8 cellular contexts compared by ENCODE assay signal in the genomic region with DNA sequence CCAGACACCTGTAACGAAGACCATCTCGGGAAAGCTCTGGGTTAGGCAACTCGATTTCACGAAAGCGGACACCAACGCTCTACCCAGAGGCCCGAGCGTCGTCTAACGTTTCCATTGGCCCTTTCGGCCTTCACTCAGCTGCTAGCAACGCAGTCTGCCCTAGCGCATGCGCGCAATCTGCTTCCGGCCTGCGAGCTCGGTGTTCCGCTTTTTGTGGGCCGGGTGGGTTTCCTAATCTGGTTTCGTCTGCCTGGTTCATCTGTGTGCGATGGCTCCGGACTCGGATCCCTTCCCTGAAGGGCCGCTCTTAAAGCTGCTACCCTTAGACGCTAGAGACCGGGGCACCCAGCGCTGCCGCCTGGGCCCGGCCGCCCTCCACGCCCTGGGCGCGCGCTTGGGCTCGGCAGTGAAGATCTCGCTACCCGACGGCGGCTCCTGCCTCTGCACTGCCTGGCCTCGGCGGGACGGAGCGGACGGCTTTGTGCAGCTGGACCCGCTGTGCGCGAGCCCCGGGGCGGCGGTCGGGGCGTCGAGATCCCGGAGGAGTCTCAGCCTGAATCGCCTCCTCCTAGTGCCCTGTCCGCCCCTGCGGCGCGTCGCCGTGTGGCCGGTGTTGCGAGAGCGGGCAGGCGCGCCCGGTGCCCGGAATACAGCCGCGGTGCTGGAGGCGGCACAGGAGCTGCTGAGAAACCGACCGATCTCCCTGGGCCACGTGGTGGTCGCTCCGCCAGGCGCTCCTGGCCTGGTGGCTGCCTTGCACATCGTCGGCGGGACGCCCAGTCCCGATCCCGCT. TPM values are rescaled to one million over a fixed set of nuclear protein-coding genes. Genes with fewer than 3 reads are reported as not detected.
DNase-seq lines count a peak whose midpoint lies in the region; ATAC-seq and TF ChIP-seq lines count a peak whose summit lies in the region.

No MANE protein-coding gene starts in this region.

- no peaks in the 10 kb centered on the region; the same call in 1 of the 2 replicates for H3K9me3 ChIP-seq in AG04450 (ENCODE audit: control insufficient read depth, insufficient read depth, low read length)
- no peaks in the 10 kb centered on the region for H3K9me3 ChIP-seq in WERI-Rb-1 (ENCODE audit: severe bottlenecking)
- H3K9me3 ChIP-seq in mammary epithelial cell (replicated peaks; ENCODE audit: insufficient read depth, low read length), result no peaks in the 10 kb centered on the region

- peak overlapping the region; percentile 87 for H3K4me3 ChIP-seq in AG04450 (ENCODE audit: low read depth, low read length)
- H3K4me3 ChIP-seq in WERI-Rb-1 (ENCODE audit: low read depth, low read length), result peak overlapping the region; percentile 88
- peak overlapping the region; percentile 79 to 99 (median 96) for H3K4me3 ChIP-seq in mammary epithelial cell (replicated peaks in 1 of 3; ENCODE audit: insufficient read depth in 1 of 3, low read depth in 2 of 3, low read length in 3 of 3)
- H3K4me3 ChIP-seq in skin epidermis, result peak overlapping the region; percentile 72 to 99 (median 91)

- H3K27me3 ChIP-seq in AG04450 (ENCODE audit: control insufficient read depth, insufficient read depth, low read length), result peaks cover 3% of the 10 kb centered on the region
- H3K27me3 ChIP-seq in WERI-Rb-1 (ENCODE audit: insufficient read depth, low read depth, severe bottlenecking), result no peaks in the 10 kb centered on the region
- no peaks in the 10 kb centered on the region for H3K27me3 ChIP-seq in mammary epithelial cell (ENCODE audit: insufficient read depth, low read length)

- DNase-seq in AG04450 (ENCODE audit: low read depth, low spot score) (peak; percentile 98), NCI-H2196 treated with DMSO at 0.1 percent for 48 hours (lab: John Stamatoyannopoulos, UW; ENCODE audit: unreplicated experiment) (peak; percentile 86), WERI-Rb-1 (peak; percentile 98), mammary epithelial cell (peak; percentile 99), iPS-NIHi11 (ENCODE audit: low spot score) (peak; percentile 97)

- peaks cover 20% of the 10 kb centered on the region for H3K4me1 ChIP-seq in mammary epithelial cell (ENCODE audit: insufficient read depth, low read length)

- no peak for TF ChIP-seq CTCF in AG04450 (IDR thresholded peaks at IDR 0.05; ENCODE audit: low read depth, low read length)
- TF ChIP-seq CTCF in WERI-Rb-1 (IDR thresholded peaks at IDR 0.05; ENCODE audit: low read depth, low read length), result no peak
- no peak for TF ChIP-seq CTCF in mammary epithelial cell (conservative IDR thresholded peaks at IDR 0.05 in 1 of 2, IDR thresholded peaks at IDR 0.05 in 1 of 2; ENCODE audit: extremely low read depth in 1 of 2, insufficient read depth in 1 of 2, low read depth in 1 of 2, low read length in 2 of 2)

- peak overlapping the region; percentile 53 for H3K27ac ChIP-seq in AG04450 (ENCODE audit: low read depth, low read length)
- peak overlapping the region; percentile 94 for H3K27ac ChIP-seq in WERI-Rb-1
- peak overlapping the region; percentile 63 for H3K27ac ChIP-seq in mammary epithelial cell (ENCODE audit: insufficient read depth, low read depth, low read length)
- peak overlapping the region; percentile 50 to 98 (median 93) for H3K27ac ChIP-seq in skin epidermis

- WGBS in mammary epithelial cell (ENCODE audit: low coverage, missing lambda C conversion rate), result 2% methylated on average over 52 of the region's 84 CpGs

- H3K79me2 ChIP-seq in mammary epithelial cell (ENCODE audit: insufficient read depth, low read length), result peaks cover 45% of the 10 kb centered on the region

- H4K20me1 ChIP-seq in mammary epithelial cell (ENCODE audit: insufficient read depth, low read length), result no peaks in the 10 kb centered on the region

- peak overlapping the region; percentile 78 for H3K9ac ChIP-seq in mammary epithelial cell (ENCODE audit: insufficient read depth, low read length)

- POLR2A ChIA-PET in AG04450 (lab: Yijun Ruan, JAX), result interaction anchor here (0.6 to 1.7 kb wide), 7 partner anchors 123 to 243 kb away, joined by 3 to 10 read pairs (median 4); partner anchors contain the start of gene BLOC1S6

- CTCF ChIA-PET in AG04450 (lab: Charles Lee), result interaction anchor here (0.6 to 11.2 kb wide), 11 partner anchors 16 to 284 kb away, joined by 3 to 202 read pairs (median 7); no protein-coding TSS in a partner anchor
- CTCF ChIA-PET in mammary epithelial cell (lab: Charles Lee; ENCODE audit: low non-redundant PET), result interaction anchor here (0.6 to 1.3 kb wide), 4 partner anchors 197 to 276 kb away, joined by 3 to 5 read pairs (median 5); no protein-coding TSS in a partner anchor

- intact Hi-C loops in mammary epithelial cell (cut with micrococcal nuclease), result loop anchor here (1.0 to 2.0 kb wide), 3 partner anchors 185 to 239 kb away; partner anchors contain the start of gene BLOC1S6

- peak overlapping the region; percentile 93 for H2AFZ ChIP-seq in mammary epithelial cell (ENCODE audit: low read depth, low read length)

- H3K4me2 ChIP-seq in mammary epithelial cell (ENCODE audit: insufficient read depth, low read depth, low read length), result peak overlapping the region; percentile 90

- dilution Hi-C loops in mammary epithelial cell (cut with HindIII; ENCODE audit: low sequenced_read_pairs), result no loop called here

- ATAC-seq in GM18907 (IDR thresholded peaks at IDR 0.05; ENCODE audit: unreplicated experiment) (peak; percentile 89), HG03139 (IDR thresholded peaks at IDR 0.05; ENCODE audit: unreplicated experiment) (peak; percentile 84)

- H3K36me3 ChIP-seq in WERI-Rb-1, result peaks cover 30% of the 10 kb centered on the region
- peaks cover 11% of the 10 kb centered on the region for H3K36me3 ChIP-seq in mammary epithelial cell (ENCODE audit: insufficient read depth, low read length)

- in situ Hi-C loops in mammary epithelial cell (cut with MboI; ENCODE audit: low sequenced_read_pairs in 2 of 2), result loop anchor here in 1 of 2 donors (5.0 kb wide), 1 partner anchor 200 kb away; no protein-coding TSS in a partner anchor

- no TSS peak for BruUV-seq in mammary epithelial cell (replicated peaks; lab: Mats Ljungman, UMichigan)

RNA-seq across cellular contexts. Expression of gene GATM, which starts 24.0 kb away (rescaled TPM):
- polyA plus RNA-seq in AG04450 (2011; rRNA removed) (0.07 and 0.10 TPM in 2 replicates), mammary epithelial cell (0.44 TPM)
- polyA minus RNA-seq in AG04450 (2011; rRNA and poly(A)+ RNA removed), result 0.52 and 0.55 TPM in 2 replicates
- 1 to 10 TPM; 1.4 to 4.5 TPM for total RNA-seq in mammary epithelial cell
- not detected for polyA minus RNA-seq in mammary epithelial cell

Comparison
In these comparisons a context has a peak if more than half of its experiments do, and no peak if none do; other contexts are left out.
1. Peak in every context shown above with its lines: DNase-seq, ATAC-seq, H3K4me3 ChIP-seq and H3K27ac ChIP-seq.